9 cellular contexts compared by ENCODE assay signal in genomic region chr16:88687676-88688012, GRCh38.
"Had no signal": no experiment of that assay in that cellular context is flagged by ENCODE, and none has a peak within 500 bp of the region (broad histone marks: within the 10 kb centered on the region; RNA-seq: fewer than 3 reads in every experiment).

No MANE protein-coding gene starts in this region.

- H3K4me2 ChIP-seq: smooth muscle cell had no signal

- H3K36me3 ChIP-seq: colonic mucosa, esophagus muscularis mucosa, upper lobe of left lung had no signal

- DNase-seq: activated CD4-positive, alpha-beta memory T cell treated with anti-CD3 and anti-CD28 coated beads, Interleukin-2, amount 10 ng/mL, durations not matched to agents 7 days and 5 days; activated effector memory CD4-positive, alpha-beta T cell treated with Interleukin-2 at 50 U/mL for 16 hours; amniotic stem cell; natural killer cell had no signal

- H3K9me3 ChIP-seq: colonic mucosa, esophagus muscularis mucosa, upper lobe of left lung had no signal

- ATAC-seq: natural killer cell, right cardiac atrium had no signal

- H3K27ac ChIP-seq: colonic mucosa, esophagus muscularis mucosa, upper lobe of left lung had no signal

- H3K4me3 ChIP-seq: colonic mucosa, smooth muscle cell, upper lobe of left lung had no signal
